In genomic region chr16:11501583-11502138, GRCh38 we compare ENCODE assay signal across 22 cellular contexts.
"Had no signal": no experiment of that assay in that cellular context is flagged by ENCODE, and none has a peak within 500 bp of the region (broad histone marks: within the 10 kb centered on the region; RNA-seq: fewer than 3 reads in every experiment).

No MANE protein-coding gene starts in this region.

- H3K36me3 ChIP-seq: prostate gland, right lobe of liver, suprapubic skin, upper lobe of left lung had no signal

- H3K9me3 ChIP-seq: body of pancreas, prostate gland, right lobe of liver, suprapubic skin, upper lobe of left lung had no signal

- H3K4me3 Mint-ChIP-seq: activated CD8-positive, alpha-beta T cell treated with anti-CD3 and anti-CD28 coated beads, Interleukin-2, amount 10 ng/mL, durations not matched to agents 7 days and 5 days; activated naive CD8-positive, alpha-beta T cell treated with anti-CD3 and anti-CD28 coated beads for 36 hours; activated T-helper 1 cell treated with anti-CD3 and anti-CD28 coated beads, Interleukin-12 subunit alpha, Interleukin-12 subunit beta, Interleukin-2, Interleukin-4 antibody, amounts not matched to agents 30 ng/mL and 10 ng/mL and 1 ng/mL, durations not matched to agents 14 hours and 24 hours and 36 hours; naive thymus-derived CD8-positive, alpha-beta T cell; stimulated activated naive CD8-positive, alpha-beta T cell treated with anti-CD3 and anti-CD28 coated beads, Interleukin-15, Interleukin-2, amounts not matched to agents 100 ng/mL and 50 ng/mL, for 24 hours; T-helper 17 cell had no signal

- H3K27me3 Mint-ChIP-seq: activated naive CD8-positive, alpha-beta T cell treated with anti-CD3 and anti-CD28 coated beads for 36 hours; naive thymus-derived CD8-positive, alpha-beta T cell; stimulated activated naive CD8-positive, alpha-beta T cell treated with anti-CD3 and anti-CD28 coated beads, Interleukin-15, Interleukin-2, amounts not matched to agents 100 ng/mL and 50 ng/mL, for 24 hours; T-helper 17 cell had no signal

- H3K27ac ChIP-seq: body of pancreas, coronary artery, prostate gland, right lobe of liver, suprapubic skin, upper lobe of left lung had no signal

- DNase-seq: activated CD4-positive, alpha-beta T cell treated with anti-CD3 and anti-CD28 coated beads for 48 hours; activated CD8-positive, alpha-beta T cell treated with anti-CD3 and anti-CD28 coated beads, Interleukin-2, amount 10 ng/mL, durations not matched to agents 7 days and 5 days; activated naive CD8-positive, alpha-beta T cell treated with anti-CD3 and anti-CD28 coated beads for 36 hours; body of pancreas; caudate nucleus; effector CD8-positive, alpha-beta T cell; foreskin fibroblast; hippocampal formation; mammary epithelial cell; naive thymus-derived CD8-positive, alpha-beta T cell; occipital lobe; right lobe of liver; T-helper 17 cell; upper lobe of left lung had no signal

- ATAC-seq: activated CD8-positive, alpha-beta T cell treated with anti-CD3 and anti-CD28 coated beads, Interleukin-2, amount 10 ng/mL, durations not matched to agents 7 days and 5 days; body of pancreas; left lobe of liver; naive thymus-derived CD8-positive, alpha-beta T cell; right lobe of liver; T-helper 17 cell had no signal

- H3K36me3 Mint-ChIP-seq: activated naive CD8-positive, alpha-beta T cell treated with anti-CD3 and anti-CD28 coated beads for 36 hours; naive thymus-derived CD8-positive, alpha-beta T cell had no signal

- H3K9me3 Mint-ChIP-seq: activated naive CD8-positive, alpha-beta T cell treated with anti-CD3 and anti-CD28 coated beads for 36 hours; activated T-helper 1 cell treated with anti-CD3 and anti-CD28 coated beads, Interleukin-12 subunit alpha, Interleukin-12 subunit beta, Interleukin-2, Interleukin-4 antibody, amounts not matched to agents 30 ng/mL and 10 ng/mL and 1 ng/mL, durations not matched to agents 14 hours and 24 hours and 36 hours; naive thymus-derived CD8-positive, alpha-beta T cell; stimulated activated naive CD8-positive, alpha-beta T cell treated with anti-CD3 and anti-CD28 coated beads, Interleukin-15, Interleukin-2, amounts not matched to agents 100 ng/mL and 50 ng/mL, for 24 hours had no signal

- FAIRE-seq: keratinocyte had no signal

- H3K4me2 ChIP-seq: smooth muscle cell had no signal

- H3K27me3 ChIP-seq: body of pancreas, right lobe of liver, suprapubic skin, upper lobe of left lung had no signal

- H3K27ac Mint-ChIP-seq: activated CD8-positive, alpha-beta T cell treated with anti-CD3 and anti-CD28 coated beads, Interleukin-2, amount 10 ng/mL, durations not matched to agents 7 days and 5 days; activated naive CD8-positive, alpha-beta T cell treated with anti-CD3 and anti-CD28 coated beads for 36 hours; activated T-helper 1 cell treated with anti-CD3 and anti-CD28 coated beads, Interleukin-12 subunit alpha, Interleukin-12 subunit beta, Interleukin-2, Interleukin-4 antibody, amounts not matched to agents 30 ng/mL and 10 ng/mL and 1 ng/mL, durations not matched to agents 14 hours and 24 hours and 36 hours; naive thymus-derived CD8-positive, alpha-beta T cell; stimulated activated naive CD8-positive, alpha-beta T cell treated with anti-CD3 and anti-CD28 coated beads, Interleukin-15, Interleukin-2, amounts not matched to agents 100 ng/mL and 50 ng/mL, for 24 hours; T-helper 17 cell had no signal

- H3K4me3 ChIP-seq: body of pancreas, coronary artery, prostate gland, right lobe of liver, smooth muscle cell, suprapubic skin, upper lobe of left lung had no signal
